ENCODE assay signal across 8 cellular contexts in genomic region chr21:44940116-44940631, GRCh38. TPM values are rescaled to one million over a fixed set of nuclear protein-coding genes. Genes with fewer than 3 reads are reported as not detected.
DNase-seq lines count a peak whose midpoint lies in the region; ATAC-seq and TF ChIP-seq lines count a peak whose summit lies in the region.

No MANE protein-coding gene starts in this region.

- peak; percentile 52 for ATAC-seq in HCT116

- peak overlapping the region; percentile 94 for H3K9ac ChIP-seq in HCT116 (ENCODE audit: low read length)

- H3K27me3 Mint-ChIP-seq in endothelial cell (ENCODE audit: unreplicated experiment): peaks cover 13% of the 10 kb centered on the region
- H3K27me3 Mint-ChIP-seq in nephron (ENCODE audit: low read depth): peaks cover 6% of the 10 kb centered on the region

- BruUV-seq in HCT116 (replicated peaks; lab: Mats Ljungman, UMichigan) (no TSS peak), OCI-LY7 (replicated peaks; lab: Mats Ljungman, UMichigan) (no TSS peak)

- POLR2A ChIA-PET in HCT116 (lab: Charles Lee): interaction anchor here (1.2 to 1.5 kb wide), 2 partner anchors 11 to 12 kb away, joined by 3 read pairs; no protein-coding TSS in a partner anchor
- POLR2A ChIA-PET in OCI-LY7 (lab: Charles Lee): interaction anchor here (0.7 to 0.8 kb wide), 2 partner anchors 21 to 67 kb away, joined by 3 read pairs; partner anchors contain the start of gene PTTG1IP

- H3K27ac Mint-ChIP-seq in endothelial cell (ENCODE audit: unreplicated experiment): no peak overlapping the region
- peak overlapping the region; percentile 1 to 73 (median 68) for H3K27ac Mint-ChIP-seq in nephron

- H4K20me1 ChIP-seq in HCT116 (ENCODE audit: insufficient read depth) (0 out of 2 replicates have a peak, but pooled peaks cover 5% of the 10 kb centered on the region), OCI-LY7 (ENCODE audit: insufficient read depth, low read length) (peaks cover 16% of the 10 kb centered on the region; the same call in 1 of the 2 replicates)

- H3K9me2 ChIP-seq in HCT116 (ENCODE audit: insufficient read depth) (no peaks in the 10 kb centered on the region), OCI-LY7 (ENCODE audit: insufficient read depth, low read length) (no peaks in the 10 kb centered on the region)

- no peak overlapping the region for H2AFZ ChIP-seq in HCT116 (ENCODE audit: low read depth, low read length, poor library complexity, severe bottlenecking)
- peak overlapping the region; percentile 57 for H2AFZ ChIP-seq in OCI-LY7 (ENCODE audit: low read length)

- RAD21 ChIA-PET in HCT116 (lab: Charles Lee; ENCODE audit: low non-redundant PET in 1 of 2, low total read pairs in 2 of 2, uncharacterized antibody in 2 of 2, unreplicated experiment in 2 of 2): no interaction called here

- H3K27me3 ChIP-seq in GM06990 (replicated peaks; ENCODE audit: control insufficient read depth, insufficient read depth, low read length) (no peaks in the 10 kb centered on the region), HCT116 (ENCODE audit: insufficient read depth, low read length) (no peaks in the 10 kb centered on the region)

- no peak for TF ChIP-seq CTCF in GM06990 (IDR thresholded peaks at IDR 0.05; ENCODE audit: insufficient read depth, low read length, poor library complexity, severe bottlenecking)
- no peak for TF ChIP-seq CTCF in HCT116 (IDR thresholded peaks at IDR 0.05 in 2 of 3, conservative IDR thresholded peaks at IDR 0.05 in 1 of 3; ENCODE audit: borderline replicate concordance in 1 of 3, insufficient read depth in 1 of 3, low read depth in 2 of 3, low read length in 2 of 3)
- no peak for TF ChIP-seq CTCF in OCI-LY7 (conservative IDR thresholded peaks at IDR 0.05; ENCODE audit: low read length)
- TF ChIP-seq CTCF in endothelial cell (IDR thresholded peaks at IDR 0.05; ENCODE audit: unreplicated experiment): no peak
- TF ChIP-seq CTCF in nephron (IDR thresholded peaks at IDR 0.05; ENCODE audit: unreplicated experiment in 3 of 3): no peak

- H3K9me3 ChIP-seq in HCT116 (ENCODE audit: control insufficient read depth in 1 of 2, insufficient read depth in 1 of 2, low read depth in 1 of 2, low read length in 2 of 2) (no peaks in the 10 kb centered on the region), OCI-LY7 (ENCODE audit: low read length) (no peaks in the 10 kb centered on the region)

- H3K4me3 Mint-ChIP-seq in endothelial cell (ENCODE audit: unreplicated experiment): peak overlapping the region; percentile 91
- H3K4me3 Mint-ChIP-seq in nephron: peak overlapping the region; percentile 89 to 93 (median 93)

- peaks cover 52% of the 10 kb centered on the region for H3K79me2 ChIP-seq in HCT116 (ENCODE audit: insufficient read depth, low read length)
- H3K79me2 ChIP-seq in OCI-LY7 (ENCODE audit: insufficient read depth, low read depth, low read length): peaks cover 23% of the 10 kb centered on the region

- H3K4me2 ChIP-seq in HCT116 (ENCODE audit: low read length): peak overlapping the region; percentile 82
- H3K4me2 ChIP-seq in OCI-LY7 (ENCODE audit: low read length): peak overlapping the region; percentile 84

- H3K9me3 Mint-ChIP-seq in endothelial cell (ENCODE audit: unreplicated experiment): no peaks in the 10 kb centered on the region
- no peaks in the 10 kb centered on the region for H3K9me3 Mint-ChIP-seq in nephron

- no peak for TF ChIP-seq RAD21 in HCT116 (IDR thresholded peaks at IDR 0.05; ENCODE audit: low read depth)

- H3K36me3 ChIP-seq in GM06990 (ENCODE audit: control insufficient read depth, insufficient read depth, low read length) (peaks cover 17% of the 10 kb centered on the region), HCT116 (ENCODE audit: control insufficient read depth in 1 of 2, insufficient read depth in 2 of 2, low read length in 2 of 2) (peaks cover 11 to 18% of the 10 kb centered on the region in 2 experiments), OCI-LY7 (ENCODE audit: insufficient read depth, low read length) (peaks cover 35% of the 10 kb centered on the region)

- H3K36me3 Mint-ChIP-seq in endothelial cell (ENCODE audit: low read depth, unreplicated experiment) (peaks cover 9% of the 10 kb centered on the region), nephron (ENCODE audit: low read depth) (peaks cover 10% of the 10 kb centered on the region)

- H3K27ac ChIP-seq in HCT116 (ENCODE audit: low read depth, low read length) (peak overlapping the region; percentile 66), OCI-LY7 (ENCODE audit: low read depth, low read length, poor library complexity, severe bottlenecking) (peak overlapping the region; percentile 29)

- H3K4me1 ChIP-seq in HCT116 (ENCODE audit: control insufficient read depth in 1 of 2, insufficient read depth in 2 of 2, low read length in 2 of 2) (peaks cover 11 to 23% of the 10 kb centered on the region in 2 experiments), OCI-LY7 (ENCODE audit: insufficient read depth, low read length, poor library complexity, severe bottlenecking) (peaks cover 30% of the 10 kb centered on the region)

- H3K4me1 Mint-ChIP-seq in endothelial cell (ENCODE audit: unreplicated experiment): peaks cover 17% of the 10 kb centered on the region
- H3K4me1 Mint-ChIP-seq in nephron: peaks cover 19% of the 10 kb centered on the region

- intact Hi-C loops in HCT116 (cut with micrococcal nuclease) (no loop called here), OCI-LY7 (cut with micrococcal nuclease; ENCODE audit: unreplicated experiment) (no loop called here)

- CTCF ChIA-PET in HCT116 (lab: Charles Lee): no interaction called here
- CTCF ChIA-PET in OCI-LY7 (lab: Charles Lee; ENCODE audit: unreplicated experiment): interaction anchor here (0.9 kb wide), 1 partner anchor 10 kb away, joined by 4 read pairs; no protein-coding TSS in a partner anchor

- H3K4me3 ChIP-seq in GM06990 (replicated peaks; ENCODE audit: low read depth, low read length) (peak overlapping the region; percentile 95), HCT116 (replicated peaks in 1 of 2; ENCODE audit: low read depth in 1 of 2, low read length in 2 of 2) (peak overlapping the region; percentile 62 to 93), OCI-LY7 (ENCODE audit: low read depth, low read length, poor library complexity, severe bottlenecking) (peak overlapping the region; percentile 98)

- TF ChIP-seq POLR2A in HCT116 (IDR thresholded peaks at IDR 0.05; ENCODE audit: borderline replicate concordance, extremely low read depth, insufficient read depth, insufficient read length): no peak

- DNase-seq in GM06990 (ENCODE audit: extremely low read depth, insufficient read length): no peak
- DNase-seq in HCT116 (ENCODE audit: low read depth, low spot score): no peak
- peak; percentile 52 for DNase-seq in OCI-LY7 (ENCODE audit: low spot score)
- DNase-seq in endothelial cell (ENCODE audit: low spot score): no peak
- DNase-seq in NCI-H2029 treated with DMSO at 0.1 percent for 48 hours (lab: John Stamatoyannopoulos, UW): no peak
- no peak for DNase-seq in NCI-H2081 (lab: John Stamatoyannopoulos, UW)
- DNase-seq in NCI-H187 treated with DMSO at 0.1 percent for 48 hours (lab: John Stamatoyannopoulos, UW): no peak

TF ChIP-seq in HCT116, 20 proteins besides CTCF, POLR2A, EP300 and RAD21:
- no peak for TF ChIP-seq EZH2phosphoT487 (IDR thresholded peaks at IDR 0.05; ENCODE audit: borderline replicate concordance)
- no peak for TF ChIP-seq CBX3 (IDR thresholded peaks at IDR 0.05; ENCODE audit: low read depth)
- peak; percentile 61; the same call in 1 of the 2 replicates for TF ChIP-seq ZFX (IDR thresholded peaks at IDR 0.05)
- TF ChIP-seq FOSL1 (IDR thresholded peaks at IDR 0.05; ENCODE audit: low read depth): no peak
- TF ChIP-seq SP1 (IDR thresholded peaks at IDR 0.05; ENCODE audit: low read depth): no peak
- TF ChIP-seq ZNF274 (IDR thresholded peaks at IDR 0.05; ENCODE audit: low read depth, low read length): no peak
- no peak for TF ChIP-seq JUND (IDR thresholded peaks at IDR 0.05)
- no peak for TF ChIP-seq YY1 (IDR thresholded peaks at IDR 0.05; ENCODE audit: extremely low read depth, insufficient replicate concordance, low read depth, low read length)

RNA-seq across cellular contexts. Expression of gene SLX9, which starts 0.3 kb away (rescaled TPM):
- total RNA-seq in HCT116 (2021; ENCODE audit: unreplicated experiment) (61.9 TPM), OCI-LY7 (2022) (53.3 and 61.6 TPM in 2 replicates), endothelial cell (ENCODE audit: unreplicated experiment) (13.7 TPM)
- polyA plus RNA-seq in HCT116 (2012): 45.6 and 46.8 TPM in 2 replicates
- total RNA-seq in OCI-LY7 (2014; rRNA removed; shearing (Covaris generic)): 18.6 and 37.0 TPM in 2 replicates

RNA-seq across cellular contexts. Expression of gene ITGB2, which starts 19.5 kb away (rescaled TPM):
- total RNA-seq in HCT116 (2021; ENCODE audit: unreplicated experiment) (1.5 TPM), OCI-LY7 (2022) (60.8 and 78.9 TPM in 2 replicates), endothelial cell (ENCODE audit: unreplicated experiment) (21.3 TPM)
- polyA plus RNA-seq in HCT116 (2012): 0.10 and 0.17 TPM in 2 replicates
- 4.2 and 11.6 TPM in 2 replicates for total RNA-seq in OCI-LY7 (2014; rRNA removed; shearing (Covaris generic))
